8 cellular contexts compared by ENCODE assay signal in genomic region chr2:42171396-42171971, GRCh38. TPM values are rescaled to one million over a fixed set of nuclear protein-coding genes. Genes with fewer than 3 reads are reported as not detected.
A peak's percentile ranks its signal among the peaks of the same experiment; 100 is the strongest.
DNase-seq lines count a peak whose midpoint lies in the region.

No MANE protein-coding gene starts in this region.

- H3K9me3 ChIP-seq in HUES64 (ENCODE audit: insufficient read depth, low read depth, low read length), result no peaks in the 10 kb centered on the region
- no peaks in the 10 kb centered on the region for H3K9me3 ChIP-seq in endocrine pancreas (ENCODE audit: control insufficient read depth, low read length)
- H3K9me3 ChIP-seq in subcutaneous abdominal adipose tissue (ENCODE audit: control insufficient read depth in 5 of 5, low read length in 5 of 5), result no peaks in the 10 kb centered on the region

- WGBS in HUES64, result 60% methylated on average over 3 of the region's 3 CpGs

- H3K36me3 ChIP-seq in HUES64 (ENCODE audit: insufficient read depth, low read length), result no peaks in the 10 kb centered on the region
- H3K36me3 ChIP-seq in endocrine pancreas (ENCODE audit: control insufficient read depth, insufficient read depth, low read length), result no peaks in the 10 kb centered on the region
- H3K36me3 ChIP-seq in subcutaneous abdominal adipose tissue (ENCODE audit: control insufficient read depth in 5 of 5, insufficient read depth in 5 of 5, low read length in 5 of 5), result no peaks in the 10 kb centered on the region

- peak overlapping the region; percentile 34; the same call in 1 of the 2 replicates for H3K9ac ChIP-seq in HUES64 (ENCODE audit: low read depth, low read length)
- no peak overlapping the region for H3K9ac ChIP-seq in endocrine pancreas (ENCODE audit: control insufficient read depth, insufficient read depth, low read length)
- peak overlapping the region in 2 of 5 donors; percentile 13 to 51 for H3K9ac ChIP-seq in subcutaneous abdominal adipose tissue (ENCODE audit: low read length in 5 of 5)

- DNase-seq in NOMO-1 (lab: John Stamatoyannopoulos, UW; ENCODE audit: unreplicated experiment in 2 of 2) (peak; percentile 16 to 32), NOMO-1 treated with dmso at 0.1 percent for 144 hours (lab: John Stamatoyannopoulos, UW; ENCODE audit: unreplicated experiment) (no peak), D341Med (ENCODE audit: low spot score) (no peak), substantia nigra (lab: John Stamatoyannopoulos, UW) (no peak), DMS114 treated with DMSO at 0.1 percent for 48 hours (lab: John Stamatoyannopoulos, UW; ENCODE audit: unreplicated experiment) (no peak)

- H3K27me3 ChIP-seq in HUES64 (ENCODE audit: insufficient read depth, low read length), result no peaks in the 10 kb centered on the region
- no peaks in the 10 kb centered on the region for H3K27me3 ChIP-seq in endocrine pancreas (ENCODE audit: control insufficient read depth, insufficient read depth, low read length)
- no peaks in the 10 kb centered on the region for H3K27me3 ChIP-seq in subcutaneous abdominal adipose tissue (ENCODE audit: control insufficient read depth in 5 of 5, insufficient read depth in 4 of 5, low read length in 5 of 5)

- H3K4me1 ChIP-seq in HUES64 (ENCODE audit: insufficient read depth, low read length), result peaks cover 27% of the 10 kb centered on the region
- H3K4me1 ChIP-seq in endocrine pancreas (ENCODE audit: control insufficient read depth, insufficient read depth, low read length), result peaks cover 25% of the 10 kb centered on the region
- peaks cover 2 to 34% (median 28%) of the 10 kb centered on the region in 5 donors for H3K4me1 ChIP-seq in subcutaneous abdominal adipose tissue (ENCODE audit: control insufficient read depth in 5 of 5, insufficient read depth in 5 of 5, low read length in 5 of 5)

- H3K27ac ChIP-seq in HUES64 (ENCODE audit: low read depth, low read length), result peak overlapping the region; percentile 24; the same call in 1 of the 2 replicates
- H3K27ac ChIP-seq in subcutaneous abdominal adipose tissue (ENCODE audit: low read depth, low read length), result peak overlapping the region; percentile 34
- H3K27ac ChIP-seq in substantia nigra (ENCODE audit: low read depth, low read length, poor library complexity, severe bottlenecking), result no peak overlapping the region

- H3K4me3 ChIP-seq in HUES64 (ENCODE audit: low read length) (peak overlapping the region; percentile 77), endocrine pancreas (ENCODE audit: control insufficient read depth, insufficient read depth, low read length) (peak overlapping the region; percentile 93), subcutaneous abdominal adipose tissue (ENCODE audit: low read depth in 1 of 5, low read length in 5 of 5) (peak overlapping the region; percentile 16 to 94 (median 40))

RNA-seq across cellular contexts. Expression of gene EML4, which starts 2.3 kb away (rescaled TPM):
- 55.1 TPM for polyA plus RNA-seq in HUES64 (2013, experiment 1 of 2)
- 60.3 TPM for polyA plus RNA-seq in HUES64 (2013, experiment 2 of 2)

Comparison
In these comparisons a context has a peak if more than half of its experiments do, and no peak if none do; other contexts are left out.
1. DNase-seq: peak in NOMO-1 (2 of 2); none in NOMO-1 treated with dmso at 0.1 percent for 144 hours (single experiment), D341Med (single experiment), substantia nigra (0 of 49) and DMS114 treated with DMSO at 0.1 percent for 48 hours (single experiment).
2. H3K4me3 ChIP-seq: peak in every context shown above with its lines; median percentile 93 in endocrine pancreas; 77 in HUES64; 40 in subcutaneous abdominal adipose tissue.